ENCODE assay signal across 9 cellular contexts in the genomic region with DNA sequence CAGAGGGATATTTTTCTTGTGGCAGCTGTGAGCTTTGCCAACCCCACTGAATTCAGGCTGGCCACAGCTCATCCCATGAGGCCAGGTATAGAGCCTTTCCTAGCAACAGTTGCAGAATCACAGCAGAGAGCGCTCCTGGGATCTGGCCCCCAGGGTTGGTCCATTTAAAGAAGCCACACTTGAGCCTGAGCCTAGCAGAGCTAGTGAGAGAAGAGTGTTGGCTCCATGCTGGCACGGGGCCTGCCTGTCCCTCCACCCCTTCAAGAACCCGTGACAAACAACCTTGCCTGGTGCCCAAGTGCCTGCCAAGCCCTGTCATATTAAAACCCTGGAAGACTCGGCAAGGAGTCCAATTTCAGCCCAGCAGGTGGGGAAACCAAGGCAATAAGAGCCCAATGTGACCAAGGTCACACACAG.
DNase-seq lines count a peak whose midpoint lies in the region; ATAC-seq and TF ChIP-seq lines count a peak whose summit lies in the region.
"Had no signal": no experiment of that assay in that cellular context is flagged by ENCODE, and none has a peak within 500 bp of the region (broad histone marks: within the 10 kb centered on the region; RNA-seq: fewer than 3 reads in every experiment).

No MANE protein-coding gene starts in this region.

- H3K36me3 ChIP-seq in adrenal gland (replicated peaks in 1 of 2) (no peaks in the 10 kb centered on the region), mesendoderm (ENCODE audit: control insufficient read depth, insufficient read depth, low read length) (no peaks in the 10 kb centered on the region), upper lobe of right lung (no peaks in the 10 kb centered on the region)
- H3K36me3 ChIP-seq: HAP-1 had no signal

- DNase-seq in NCI-H748 (lab: John Stamatoyannopoulos, UW; ENCODE audit: unreplicated experiment) = peak; percentile 22
- DNase-seq in NCI-H748 treated with DMSO at 0.1 percent for 48 hours (lab: John Stamatoyannopoulos, UW) = no peak
- DNase-seq in adrenal gland = peak in 6 of 7 donors; percentile 74 to 93 (median 84)
- DNase-seq in mesendoderm = peak; percentile 65
- peak; percentile 79 for DNase-seq in upper lobe of right lung
- DNase-seq in glomerular visceral epithelial cell (ENCODE audit: extremely low spot score) = no peak

- H3K9ac ChIP-seq in mesendoderm (ENCODE audit: low read length) = no peak overlapping the region

- H3K27ac ChIP-seq in adrenal gland (peak overlapping the region; percentile 73 to 96 (median 88)), mesendoderm (ENCODE audit: low read depth, low read length) (peak overlapping the region; percentile 82), upper lobe of right lung (peak overlapping the region; percentile 88)

- H4K8ac ChIP-seq in mesendoderm (ENCODE audit: low read depth, low read length) = no peak overlapping the region

- peak overlapping the region; percentile 8 for H3K4ac ChIP-seq in mesendoderm (ENCODE audit: low read depth, low read length)

- H3K9me3 ChIP-seq in adrenal gland (replicated peaks in 1 of 3) (no peaks in the 10 kb centered on the region), upper lobe of right lung (no peaks in the 10 kb centered on the region)
- H3K9me3 ChIP-seq: HAP-1 had no signal

- peak overlapping the region; percentile 77 for H2BK5ac ChIP-seq in mesendoderm (ENCODE audit: low read length)

- no peak overlapping the region for H3K4me2 ChIP-seq in mesendoderm (ENCODE audit: low read length)

- no peak overlapping the region for H4K5ac ChIP-seq in mesendoderm (ENCODE audit: low read length)

- H3K4me3 ChIP-seq in adrenal gland (no peak overlapping the region), mesendoderm (ENCODE audit: low read length) (no peak overlapping the region), upper lobe of right lung (no peak overlapping the region)
- H3K4me3 ChIP-seq: HAP-1 had no signal

- no peaks in the 10 kb centered on the region for H3K79me1 ChIP-seq in mesendoderm (ENCODE audit: low read length)

- peak overlapping the region; percentile 40 for H2BK120ac ChIP-seq in mesendoderm (ENCODE audit: low read depth, low read length)

- H3K4me1 ChIP-seq in adrenal gland (replicated peaks in 1 of 2) (peaks cover 44 to 61% of the 10 kb centered on the region in 2 donors), mesendoderm (ENCODE audit: control insufficient read depth, low read depth, low read length) (peaks cover 25% of the 10 kb centered on the region), upper lobe of right lung (peaks cover 51% of the 10 kb centered on the region)

- no peaks in the 10 kb centered on the region for H3K79me2 ChIP-seq in mesendoderm (ENCODE audit: control insufficient read depth, insufficient read depth, low read length)

- no peak overlapping the region for H3K23ac ChIP-seq in mesendoderm (ENCODE audit: low read length)

- H2BK15ac ChIP-seq in mesendoderm (replicated peaks; ENCODE audit: low read depth) = no peak overlapping the region

- peak in 1 of 2 donors; percentile 25 for TF ChIP-seq POLR2A in adrenal gland (IDR thresholded peaks at IDR 0.05)

- WGBS in adrenal gland, 4 donors = 20 to 35% (median 26%) methylated on average over 2 to 4 of the region's 4 CpGs
- no CpG with 5 or more reads among the region's 4 CpGs for WGBS in mesendoderm (ENCODE audit: extremely low coverage, insufficient coverage, low lambda C conversion rate)

- no peak overlapping the region for H2AK5ac ChIP-seq in mesendoderm (ENCODE audit: low read length)

- peak; percentile 1 for ATAC-seq in upper lobe of right lung
- no peak for ATAC-seq in GM21367 (IDR thresholded peaks at IDR 0.05; ENCODE audit: unreplicated experiment)
- no peak for ATAC-seq in GM19328 (IDR thresholded peaks at IDR 0.05; ENCODE audit: unreplicated experiment)

- intact Hi-C loops in adrenal gland (cut with DNase I) = loop anchor here in 1 of 2 donors (5.0 kb wide), 2 partner anchors 40 to 110 kb away; partner anchors contain the start of gene IRF2BPL
- intact Hi-C loops in upper lobe of right lung (cut with DNase I) = loop anchor here (10.0 kb wide), 1 partner anchor 107 kb away; the partner anchor contains the start of gene IRF2BPL

- TF ChIP-seq CTCF in adrenal gland (IDR thresholded peaks at IDR 0.05) = no peak
- no peak for TF ChIP-seq CTCF in upper lobe of right lung (IDR thresholded peaks at IDR 0.05)

- peak overlapping the region; percentile 46 for H3K18ac ChIP-seq in mesendoderm (ENCODE audit: low read length)

- no peaks in the 10 kb centered on the region for H3K27me3 ChIP-seq in adrenal gland
- no peaks in the 10 kb centered on the region for H3K27me3 ChIP-seq in mesendoderm (ENCODE audit: insufficient read depth, low read length, poor library complexity)
- H3K27me3 ChIP-seq in upper lobe of right lung = no peaks in the 10 kb centered on the region

- H3K56ac ChIP-seq in mesendoderm (ENCODE audit: low read length) = peak overlapping the region; percentile 72

Comparison
In these comparisons a context has a peak if more than half of its experiments do, and no peak if none do; other contexts are left out.
1. DNase-seq: peak in NCI-H748 (single experiment), adrenal gland (6 of 7), mesendoderm (single experiment) and upper lobe of right lung (single experiment); none in NCI-H748 treated with DMSO at 0.1 percent for 48 hours (single experiment) and glomerular visceral epithelial cell (single experiment).
2. Peak in every context shown above with its lines, with median percentiles within 50 percentile points of each other: H3K27ac ChIP-seq.